In the genomic region with DNA sequence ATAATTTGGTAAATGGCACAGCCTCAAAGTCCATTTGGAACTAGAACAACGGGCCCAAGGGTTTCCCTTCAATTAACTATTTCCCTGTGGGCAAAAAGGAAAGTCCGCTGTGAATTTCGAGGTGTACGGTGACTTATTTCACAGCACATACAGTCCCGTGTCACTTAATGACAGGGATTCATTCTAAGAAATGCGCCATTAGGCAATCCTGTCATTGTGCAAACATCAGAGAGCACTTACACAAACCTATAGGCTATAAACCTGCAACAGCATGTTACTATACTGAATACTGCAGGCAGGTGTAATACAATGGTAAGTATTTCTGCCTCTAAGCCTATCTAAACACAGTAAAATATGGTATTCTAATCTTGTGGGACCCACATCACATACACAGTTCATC, we compare ENCODE assay signal across 28 cellular contexts.
"Had no signal": no experiment of that assay in that cellular context is flagged by ENCODE, and none has a peak within 500 bp of the region (broad histone marks: within the 10 kb centered on the region; RNA-seq: fewer than 3 reads in every experiment).

No MANE protein-coding gene starts in this region.

- H3K4me1 ChIP-seq: adrenal gland, body of pancreas, colonic mucosa, foreskin keratinocyte, heart left ventricle, left ventricle myocardium inferior, spleen, upper lobe of left lung, vagina had no signal

- H3K27ac ChIP-seq: adrenal gland, body of pancreas, cardiac muscle cell, colonic mucosa, foreskin keratinocyte, heart left ventricle, left ventricle myocardium inferior, spleen, thoracic aorta, upper lobe of left lung, vagina had no signal

- H3K36me3 ChIP-seq: adrenal gland, cardiac muscle cell, colonic mucosa, heart left ventricle, left ventricle myocardium inferior, spleen, thoracic aorta, upper lobe of left lung, vagina had no signal

- DNase-seq: activated CD4-positive, alpha-beta memory T cell treated with anti-CD3 and anti-CD28 coated beads for 36 hours; activated CD4-positive, alpha-beta T cell treated with anti-CD3 and anti-CD28 coated beads, Interleukin-2, amount 10 ng/mL, durations not matched to agents 24 days and 14 days; activated CD4-positive, CD25-positive, alpha-beta regulatory T cell treated with anti-CD3 and anti-CD28 coated beads, Interleukin-2, amount 50 U/mL, for 72 hours; activated CD8-positive, alpha-beta memory T cell treated with anti-CD3 and anti-CD28 coated beads, Interleukin-2, amount 50 U/mL, for 4 hours; activated effector memory CD4-positive, alpha-beta T cell treated with anti-CD3 and anti-CD28 coated beads, Interleukin-2, amount 50 U/mL, for 16 hours; activated naive CD4-positive, alpha-beta T cell treated with anti-CD3 and anti-CD28 coated beads for 36 hours; activated naive CD8-positive, alpha-beta T cell treated with anti-CD3 and anti-CD28 coated beads for 36 hours; activated T-cell treated with anti-CD3 and anti-CD28 coated beads, Interleukin-2, amount 50 U/mL, for 1 hour; adrenal gland; aorta; body of pancreas; cerebellar nuclear complex; colonic mucosa; effector memory CD4-positive, alpha-beta T cell; foreskin keratinocyte; heart left ventricle; left ventricle myocardium inferior; natural killer cell; right cardiac atrium; spleen; stimulated activated CD4-positive, alpha-beta T cell treated with anti-CD3 and anti-CD28 coated beads, Interleukin-4, amount 100 ng/mL, for 1 hour; stimulated activated naive CD8-positive, alpha-beta T cell treated with anti-CD3 and anti-CD28 coated beads, Interleukin-15, Interleukin-2, amounts not matched to agents 100 U/mL and 50 U/mL, for 24 hours; T-helper 9 cell; upper lobe of left lung had no signal

- H3K9me3 ChIP-seq: adrenal gland, body of pancreas, colonic mucosa, heart left ventricle, left ventricle myocardium inferior, spleen, thoracic aorta, upper lobe of left lung, vagina had no signal

- H3K4me3 ChIP-seq: adrenal gland, body of pancreas, cardiac muscle cell, colonic mucosa, heart left ventricle, left ventricle myocardium inferior, lung, spleen, thoracic aorta, upper lobe of left lung, vagina had no signal

- ATAC-seq: body of pancreas; foreskin keratinocyte; heart left ventricle; natural killer cell; right cardiac atrium; stimulated activated naive CD8-positive, alpha-beta T cell treated with anti-CD3 and anti-CD28 coated beads, Interleukin-15, Interleukin-2, amounts not matched to agents 100 U/mL and 50 U/mL, for 24 hours had no signal

- H3K27me3 ChIP-seq: adrenal gland, body of pancreas, cardiac muscle cell, colonic mucosa, foreskin keratinocyte, spleen, upper lobe of left lung, vagina had no signal
